In the genomic region with DNA sequence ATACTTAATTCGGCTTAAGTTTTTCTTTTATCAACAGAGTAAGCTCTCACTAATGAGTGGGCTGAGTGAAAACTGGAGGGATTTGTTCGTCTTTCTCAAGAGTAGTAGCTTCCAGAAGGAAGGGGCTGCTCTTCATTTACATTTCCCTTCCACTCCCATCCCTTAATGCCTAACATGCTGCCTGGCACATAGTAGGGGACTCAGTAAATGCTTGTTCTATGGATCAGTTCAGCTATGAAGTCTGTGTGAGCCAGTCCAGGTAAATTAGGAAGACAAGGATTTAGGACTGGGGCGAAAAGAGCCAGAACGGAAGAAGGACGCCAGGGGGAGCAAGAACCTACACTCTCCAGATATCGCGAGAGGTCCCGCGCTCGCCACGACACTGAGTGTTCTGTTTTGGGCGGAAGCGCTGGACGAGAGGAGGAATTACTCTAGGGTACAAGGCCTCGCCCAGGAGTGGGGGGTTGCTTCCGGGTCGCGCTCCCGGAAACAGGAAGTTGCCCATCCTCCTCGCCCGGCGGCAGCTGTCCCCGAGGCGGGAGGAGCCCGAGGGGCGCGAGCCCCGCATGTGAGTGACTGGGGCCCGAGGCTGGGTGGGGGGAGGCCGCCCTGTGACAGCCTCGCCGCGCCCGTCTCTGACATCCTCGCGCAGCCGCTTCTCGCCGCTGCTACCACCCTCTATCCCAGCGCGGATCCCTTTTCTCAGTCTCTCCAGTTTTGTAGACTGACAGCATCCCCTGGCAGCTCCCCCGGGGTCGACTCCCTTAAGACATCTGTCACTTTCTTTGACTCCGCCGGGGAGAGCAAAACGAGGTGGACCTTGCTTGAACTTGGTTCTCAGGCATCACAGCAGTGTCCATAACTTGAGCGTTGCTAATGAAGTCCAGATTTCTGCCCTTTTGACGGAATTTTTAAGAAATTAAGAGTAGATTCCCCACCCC, we compare ENCODE assay signal across 8 cellular contexts. TPM values are rescaled to one million over a fixed set of nuclear protein-coding genes. Genes with fewer than 3 reads are reported as not detected.
A peak's percentile ranks its signal among the peaks of the same experiment; 100 is the strongest.
DNase-seq lines count a peak whose midpoint lies in the region; ATAC-seq and TF ChIP-seq lines count a peak whose summit lies in the region.

A gene with protein sequence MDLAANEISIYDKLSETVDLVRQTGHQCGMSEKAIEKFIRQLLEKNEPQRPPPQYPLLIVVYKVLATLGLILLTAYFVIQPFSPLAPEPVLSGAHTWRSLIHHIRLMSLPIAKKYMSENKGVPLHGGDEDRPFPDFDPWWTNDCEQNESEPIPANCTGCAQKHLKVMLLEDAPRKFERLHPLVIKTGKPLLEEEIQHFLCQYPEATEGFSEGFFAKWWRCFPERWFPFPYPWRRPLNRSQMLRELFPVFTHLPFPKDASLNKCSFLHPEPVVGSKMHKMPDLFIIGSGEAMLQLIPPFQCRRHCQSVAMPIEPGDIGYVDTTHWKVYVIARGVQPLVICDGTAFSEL (plus strand): TSS at position 492 of the 941 bp plus-strand sequence. CDS start 13,493 bp downstream, outside the sequence.

- H3K36me3 Mint-ChIP-seq in CD14-positive monocyte: peaks cover 3% of the 10 kb centered on the region in 2 donors
- H3K36me3 Mint-ChIP-seq in activated CD4-positive, alpha-beta T cell treated with anti-CD3 and anti-CD28 coated beads, Interleukin-2, amount 10 ng/mL, durations not matched to agents 24 days and 14 days (ENCODE audit: low read depth): peaks cover 8% of the 10 kb centered on the region

- no peaks in the 10 kb centered on the region for H3K27me3 Mint-ChIP-seq in CD14-positive monocyte (ENCODE audit: low read depth in 3 of 3)
- no peaks in the 10 kb centered on the region for H3K27me3 Mint-ChIP-seq in activated CD4-positive, alpha-beta T cell treated with anti-CD3 and anti-CD28 coated beads, Interleukin-2, amount 10 ng/mL, durations not matched to agents 24 days and 14 days

- intact Hi-C loops in CD14-positive monocyte (cut with micrococcal nuclease) (loop anchor here (2.0 to 10.0 kb wide), 4 partner anchors 33 to 329 kb away; no protein-coding TSS in a partner anchor), left colon (cut with DNase I, micrococcal nuclease) (loop anchor here in 1 of 2 donors (10.0 kb wide), 1 partner anchor 99 kb away; a partner anchor contains a TSS)
- intact Hi-C loops in activated CD4-positive, alpha-beta T cell treated with anti-CD3 and anti-CD28 coated beads, Interleukin-2, amount 10 ng/mL, durations not matched to agents 24 days and 14 days (cut with micrococcal nuclease): loop anchor here (1.0 to 5.0 kb wide), 6 partner anchors 10 to 322 kb away; a partner anchor contains a TSS

- H3K9me3 Mint-ChIP-seq in CD14-positive monocyte: no peaks in the 10 kb centered on the region
- H3K9me3 Mint-ChIP-seq in activated CD4-positive, alpha-beta T cell treated with anti-CD3 and anti-CD28 coated beads, Interleukin-2, amount 10 ng/mL, durations not matched to agents 24 days and 14 days: no peaks in the 10 kb centered on the region

- TF ChIP-seq CTCF in CD14-positive monocyte (IDR thresholded peaks at IDR 0.05) (peak; percentile 84), coronary artery (IDR thresholded peaks at IDR 0.05) (peak; percentile 62)

- H3K4me3 ChIP-seq in coronary artery: peak within 1 kb of the TSS; percentile 79

- ATAC-seq in GM19328 (IDR thresholded peaks at IDR 0.05; ENCODE audit: unreplicated experiment) (peak; percentile 94), HG03520 (IDR thresholded peaks at IDR 0.05; ENCODE audit: unreplicated experiment) (peak; percentile 99), left colon (peak; percentile 100)

- DNase-seq in CD14-positive monocyte (ENCODE audit: low spot score) (peak; percentile 99), NCI-H526 treated with DMSO at 0.1 percent for 48 hours (lab: John Stamatoyannopoulos, UW) (peak; percentile 98), coronary artery (ENCODE audit: low spot score) (peak; percentile 97), left colon (peak; percentile 98 to 99)
- peak; percentile 99 for DNase-seq in activated CD4-positive, alpha-beta T cell treated with anti-CD3 and anti-CD28 coated beads, Interleukin-2, amount 10 ng/mL, durations not matched to agents 24 days and 14 days
- DNase-seq in stimulated activated CD4-positive, alpha-beta T cell treated with anti-CD3 and anti-CD28 coated beads, Interleukin-1b, Interleukin-23, amount 100 ng/mL, for 48 hours: peak; percentile 98

- H3K4me3 Mint-ChIP-seq in CD14-positive monocyte: peak within 1 kb of the TSS; percentile 89 to 93
- peak within 1 kb of the TSS; percentile 89 for H3K4me3 Mint-ChIP-seq in activated CD4-positive, alpha-beta T cell treated with anti-CD3 and anti-CD28 coated beads, Interleukin-2, amount 10 ng/mL, durations not matched to agents 24 days and 14 days

- H3K27ac ChIP-seq in coronary artery: peak within 1 kb of the TSS; percentile 83 to 90

- peaks cover 25% of the 10 kb centered on the region for H3K4me1 Mint-ChIP-seq in CD14-positive monocyte
- H3K4me1 Mint-ChIP-seq in activated CD4-positive, alpha-beta T cell treated with anti-CD3 and anti-CD28 coated beads, Interleukin-2, amount 10 ng/mL, durations not matched to agents 24 days and 14 days: peaks cover 28% of the 10 kb centered on the region

- H3K27ac Mint-ChIP-seq in CD14-positive monocyte: peak within 1 kb of the TSS; percentile 85 to 97 (median 92)
- peak within 1 kb of the TSS; percentile 89 for H3K27ac Mint-ChIP-seq in activated CD4-positive, alpha-beta T cell treated with anti-CD3 and anti-CD28 coated beads, Interleukin-2, amount 10 ng/mL, durations not matched to agents 24 days and 14 days

RNA-seq across cellular contexts. Expression of the gene that starts here (rescaled TPM):
- polyA plus RNA-seq in CD14-positive monocyte: 10 to 100 TPM; 29.2 to 37.5 TPM
- total RNA-seq in activated CD4-positive, alpha-beta T cell treated with anti-CD3 and anti-CD28 coated beads, Interleukin-2, amount 10 ng/mL, durations not matched to agents 24 days and 14 days: 25.9 and 27.4 TPM in 2 replicates
- 10 to 100 TPM; 53.9 to 59.3 TPM for total RNA-seq in left colon

Comparison
In these comparisons a context has a peak if more than half of its experiments do, and no peak if none do; other contexts are left out.
1. Peak in every context shown above with its lines: DNase-seq, ATAC-seq, H3K4me3 ChIP-seq and H3K27ac ChIP-seq.